ENCODE assay signal across 20 cellular contexts in genomic region chr1:226880372-226881287, GRCh38. TPM values are rescaled to one million over a fixed set of nuclear protein-coding genes. Genes with fewer than 3 reads are reported as not detected.
DNase-seq lines count a peak whose midpoint lies in the region; ATAC-seq, FAIRE-seq and TF ChIP-seq lines count a peak whose summit lies in the region.
"Had no signal": no experiment of that assay in that cellular context is flagged by ENCODE, and none has a peak within 500 bp of the region (broad histone marks: within the 10 kb centered on the region; RNA-seq: fewer than 3 reads in every experiment).

No MANE protein-coding gene starts in this region.

- H3K27ac ChIP-seq in liver (ENCODE audit: low read depth in 1 of 2, low read length in 2 of 2), result no peak overlapping the region
- H3K27ac ChIP-seq in HepG2 (ENCODE audit: extremely low read length, insufficient read depth, low read length), result no peak overlapping the region
- H3K27ac ChIP-seq in HEK293 (ENCODE audit: extremely low read depth, low read depth, low read length), result no peak overlapping the region
- no peak overlapping the region for H3K27ac ChIP-seq in Peyer's patch
- H3K27ac ChIP-seq: pancreas had no signal

- no peak for DNase-seq in HepG2 (ENCODE audit: low spot score)
- DNase-seq in central memory CD8-positive, alpha-beta T cell (ENCODE audit: low spot score in 2 of 2), result no peak
- DNase-seq in iPS-NIHi11 (ENCODE audit: low spot score), result no peak
- no peak for DNase-seq in Peyer's patch
- DNase-seq in RCC 7860 (ENCODE audit: low spot score), result no peak
- DNase-seq: endodermal cell; left cardiac atrium; naive thymus-derived CD4-positive, alpha-beta T cell; NCI-H1417; NCI-H2107; NCI-H510A treated with DMSO at 0.1 percent for 48 hours; pancreas; RPMI8226 had no signal

- H3K27ac Mint-ChIP-seq in central memory CD8-positive, alpha-beta T cell (ENCODE audit: low read depth), result peak overlapping the region; percentile 55
- H3K27ac Mint-ChIP-seq: brain, endodermal cell had no signal

- POLR2A ChIA-PET in HepG2 (lab: Yijun Ruan, JAX), result no interaction called here
- POLR2A ChIA-PET in HEK293 (lab: Yijun Ruan, JAX), result no interaction called here

- FAIRE-seq in HepG2 (lab: Jason Lieb, UNC) (no peak), RCC 7860 (lab: Jason Lieb, UNC) (no peak)
- FAIRE-seq: colon, pancreas, TTC549 had no signal

- no peaks in the 10 kb centered on the region for H4K20me1 ChIP-seq in HepG2 (ENCODE audit: insufficient read depth, low read length)

- H3K4me3 ChIP-seq in liver (ENCODE audit: low read depth in 1 of 3, low read length in 3 of 3), result no peak overlapping the region
- H3K4me3 ChIP-seq in HepG2 (replicated peaks in 1 of 3; ENCODE audit: insufficient read depth in 1 of 3, low read depth in 2 of 3, low read length in 3 of 3), result no peak overlapping the region
- H3K4me3 ChIP-seq in HEK293 (ENCODE audit: low read depth, low read length), result no peak overlapping the region
- no peak overlapping the region for H3K4me3 ChIP-seq in Peyer's patch
- H3K4me3 ChIP-seq: pancreas had no signal

- intact Hi-C loops in HepG2 (cut with micrococcal nuclease; ENCODE audit: unreplicated experiment), result no loop called here

- H3K4me1 ChIP-seq in liver (ENCODE audit: control insufficient read depth in 4 of 4, insufficient read depth in 4 of 4, low read length in 3 of 4) (peaks cover 3 to 31% (median 20%) of the 10 kb centered on the region in 4 donors), HepG2 (ENCODE audit: insufficient read depth, low read length) (no peaks in the 10 kb centered on the region), HEK293 (ENCODE audit: control insufficient read depth, insufficient read depth, low read length) (0 out of 2 replicates have a peak, but pooled peaks cover 2% of the 10 kb centered on the region), Peyer's patch (peaks cover 4 to 27% (median 10%) of the 10 kb centered on the region in 4 donors)

- TF ChIP-seq EP300 in HepG2 (IDR thresholded peaks at IDR 0.05; ENCODE audit: low read depth in 2 of 2, low read length in 2 of 2) (no peak), HepG2 (CRISPR knock-in tag; IDR thresholded peaks at IDR 0.05; ENCODE audit: borderline replicate concordance) (no peak)

- no TSS peak for BruUV-seq in HepG2 (replicated peaks; lab: Mats Ljungman, UMichigan)

- ATAC-seq in HepG2, result no peak
- no peak for ATAC-seq in central memory CD8-positive, alpha-beta T cell (replicated peaks; ENCODE audit: extremely low read depth, poor library complexity, severe bottlenecking)
- ATAC-seq: activated CD4-positive, alpha-beta T cell treated with anti-CD3 and anti-CD28 coated beads for 36 hours; left cardiac atrium; naive thymus-derived CD4-positive, alpha-beta T cell; pancreas; sciatic nerve had no signal

- no peaks in the 10 kb centered on the region for H3K79me2 ChIP-seq in HepG2 (ENCODE audit: insufficient read depth, low read length)

- in situ Hi-C loops in HepG2 (cut with HindIII; ENCODE audit: extremely low pct_ligation_motif_present, low pct_unique_long_range_greater_than_20kb), result no loop called here

- no peak for TF ChIP-seq RAD21 in liver (IDR thresholded peaks at IDR 0.05)
- TF ChIP-seq RAD21 in HepG2 (CRISPR knock-in tag; IDR thresholded peaks at IDR 0.05), result no peak

- TF ChIP-seq POLR2A in HepG2 (IDR thresholded peaks at IDR 0.05; ENCODE audit: insufficient read depth in 1 of 2, low read depth in 2 of 2, low read length in 2 of 2) (no peak), Peyer's patch (IDR thresholded peaks at IDR 0.05) (no peak)

- H3K9ac ChIP-seq in liver (ENCODE audit: low read depth in 1 of 2, low read length in 2 of 2) (no peak overlapping the region), HepG2 (ENCODE audit: insufficient read depth, low read depth, low read length) (no peak overlapping the region)

- no peaks in the 10 kb centered on the region for H3K9me3 ChIP-seq in liver (ENCODE audit: control insufficient read depth in 4 of 4, low read length in 3 of 4)
- H3K9me3 ChIP-seq in HepG2 (ENCODE audit: low read length), result no peaks in the 10 kb centered on the region
- no peaks in the 10 kb centered on the region for H3K9me3 ChIP-seq in HEK293 (ENCODE audit: control insufficient read depth, insufficient read depth, low read depth, low read length)
- no peaks in the 10 kb centered on the region for H3K9me3 ChIP-seq in Peyer's patch
- H3K9me3 ChIP-seq: pancreas had no signal

- WGBS in liver, result 93% methylated on average over 14 of the region's 14 CpGs
- WGBS in HepG2 (ENCODE audit: low lambda C conversion rate), result 91% methylated on average over 8 of the region's 14 CpGs

- H3K27me3 ChIP-seq in liver (ENCODE audit: control insufficient read depth in 4 of 4, insufficient read depth in 4 of 4, low read length in 3 of 4) (no peaks in the 10 kb centered on the region), HepG2 (ENCODE audit: control insufficient read depth in 1 of 2, insufficient read depth in 2 of 2, low read length in 2 of 2) (no peaks in the 10 kb centered on the region), Peyer's patch (no peaks in the 10 kb centered on the region)
- H3K27me3 ChIP-seq: pancreas had no signal

- H3K4me3 Mint-ChIP-seq in central memory CD8-positive, alpha-beta T cell, result no peak overlapping the region
- H3K4me3 Mint-ChIP-seq: activated CD4-positive, alpha-beta T cell treated with anti-CD3 and anti-CD28 coated beads for 36 hours; brain; endodermal cell had no signal

- peaks cover 7% of the 10 kb centered on the region for H3K36me3 Mint-ChIP-seq in central memory CD8-positive, alpha-beta T cell (ENCODE audit: insufficient read depth)

- peaks cover 30% of the 10 kb centered on the region for H3K4me1 Mint-ChIP-seq in central memory CD8-positive, alpha-beta T cell

- H3K27me3 Mint-ChIP-seq in central memory CD8-positive, alpha-beta T cell, result no peaks in the 10 kb centered on the region
- H3K27me3 Mint-ChIP-seq: activated CD4-positive, alpha-beta T cell treated with anti-CD3 and anti-CD28 coated beads for 36 hours; naive thymus-derived CD4-positive, alpha-beta T cell had no signal

- TF ChIP-seq CTCF in liver (IDR thresholded peaks at IDR 0.05; ENCODE audit: low read depth, low read length, missing input control) (no peak), HepG2 (CRISPR knock-in tag; IDR thresholded peaks at IDR 0.05) (no peak), HEK293 (tag by site-specific recombination; IDR thresholded peaks at IDR 0.05) (no peak), Peyer's patch (IDR thresholded peaks at IDR 0.05) (no peak)

- H3K36me3 ChIP-seq in liver (ENCODE audit: control insufficient read depth in 4 of 4, insufficient read depth in 3 of 4, low read depth in 1 of 4, low read length in 3 of 4) (peaks cover 0 to 3% (median under 1%) of the 10 kb centered on the region in 4 donors), HepG2 (replicated peaks in 1 of 2; ENCODE audit: control insufficient read depth in 1 of 2, insufficient read depth in 2 of 2, low read length in 2 of 2) (peaks cover 7 to 29% of the 10 kb centered on the region in 2 experiments; a peak in 4 of 5 replicates), HEK293 (ENCODE audit: control insufficient read depth in 2 of 2, insufficient read depth in 1 of 2, low read length in 2 of 2) (peaks cover 15 to 93% of the 10 kb centered on the region in 2 experiments; a peak in 2 of 3 replicates), Peyer's patch (peaks cover 0 to 17% (median 0%) of the 10 kb centered on the region in 3 donors)

- no peaks in the 10 kb centered on the region for H3K9me3 Mint-ChIP-seq in central memory CD8-positive, alpha-beta T cell
- H3K9me3 Mint-ChIP-seq: brain; endodermal cell; naive thymus-derived CD4-positive, alpha-beta T cell had no signal

- CTCF ChIA-PET in HepG2 (lab: Yijun Ruan, JAX; ENCODE audit: low intra/inter-chr PET ratio, low total read pairs), result no interaction called here
- CTCF ChIA-PET in HEK293 (lab: Yijun Ruan, JAX), result interaction anchor here (0.6 kb wide), 1 partner anchor 256 kb away, joined by 4 read pairs; no protein-coding TSS in a partner anchor

- no peak overlapping the region for H3K4me2 ChIP-seq in HepG2 (ENCODE audit: low read depth, low read length)

- H2AFZ ChIP-seq in HepG2 (ENCODE audit: low read length), result no peak overlapping the region

RNA-seq across cellular contexts. Expression of gene PSEN2, which starts 10.2 kb away (rescaled TPM):
- total RNA-seq in liver (10 to 100 TPM in 1 of 2 donors, 1 to 10 TPM in 1; 6.9 to 19.0 TPM), HepG2 (2016; rRNA removed; fragmentation: Illumina TruSeq; extraction: Trizol) (5.9 and 13.1 TPM in 2 replicates), Peyer's patch (10 to 100 TPM; 31.4 to 57.8 (median 39.1) TPM)
- polyA plus RNA-seq in liver (10 to 100 TPM in 1 of 2 donors, 1 to 10 TPM in 1; 9.8 to 11.7 TPM), HepG2 (2011; rRNA removed) (5.9 and 11.1 TPM in 2 replicates)
- 4.8 and 5.9 TPM in 2 replicates for total RNA-seq in HepG2 (2016; cell fraction: cytosol; rRNA removed; fragmentation: Illumina TruSeq; extraction: Trizol; ENCODE audit: low read depth)
- 6.9 and 11.6 TPM in 2 replicates for total RNA-seq in HepG2 (2016; cell fraction: insoluble cytoplasmic fraction; rRNA removed; fragmentation: Illumina TruSeq; extraction: Trizol)
- total RNA-seq in HepG2 (2016; cell fraction: membrane; rRNA removed; fragmentation: Illumina TruSeq; extraction: Trizol), result 7.6 and 8.3 TPM in 2 replicates
- total RNA-seq in HepG2 (2016; cell fraction: nucleus; rRNA removed; fragmentation: Illumina TruSeq; extraction: Trizol), result 12.6 and 13.3 TPM in 2 replicates
- 6.9 and 7.2 TPM in 2 replicates for polyA plus RNA-seq in HepG2 (2011; cell fraction: cytosol; rRNA removed)
- polyA plus RNA-seq in HepG2 (2011; cell fraction: nucleus; rRNA removed), result 15.6 and 17.7 TPM in 2 replicates
- 3.6 and 4.6 TPM in 2 replicates for polyA plus RNA-seq in HepG2 (2012)
- 3.9 TPM in 2 replicates for polyA plus RNA-seq in HepG2 (2016; cell fraction: cytosol; fragmentation: Illumina TruSeq; extraction: Trizol; ENCODE audit: low read depth)
- polyA plus RNA-seq in HepG2 (2016; cell fraction: insoluble cytoplasmic fraction; fragmentation: Illumina TruSeq; extraction: Trizol; ENCODE audit: low read depth), result 4.8 and 5.0 TPM in 2 replicates
- 5.7 and 6.0 TPM in 2 replicates for polyA plus RNA-seq in HepG2 (2016; cell fraction: membrane; fragmentation: Illumina TruSeq; extraction: Trizol; ENCODE audit: low read depth)
- polyA plus RNA-seq in HepG2 (2016; cell fraction: nucleus; fragmentation: Illumina TruSeq; extraction: Trizol; ENCODE audit: insufficient read depth, low read depth), result 17.4 and 20.1 TPM in 2 replicates
- 21.7 and 55.4 TPM in 2 replicates for polyA minus RNA-seq in HepG2 (2011; rRNA and poly(A)+ RNA removed; ENCODE audit: low replicate concordance)
- polyA minus RNA-seq in HepG2 (2011; cell fraction: cytosol; rRNA and poly(A)+ RNA removed), result 3.9 and 5.3 TPM in 2 replicates
- polyA minus RNA-seq in HepG2 (2011; cell fraction: nucleus; rRNA and poly(A)+ RNA removed), result 10.3 and 12.7 TPM in 2 replicates

RNA-seq across cellular contexts. Expression of gene COQ8A, which starts 59.5 kb away (rescaled TPM):
- total RNA-seq in liver, result 10 to 100 TPM; 24.4 to 57.1 TPM
- polyA plus RNA-seq in liver, result 10 to 100 TPM; 52.8 to 60.0 TPM
- total RNA-seq in HepG2 (2016; rRNA removed; fragmentation: Illumina TruSeq; extraction: Trizol), result 63.3 and 88.7 TPM in 2 replicates
- 25.9 and 28.8 TPM in 2 replicates for total RNA-seq in HepG2 (2016; cell fraction: cytosol; rRNA removed; fragmentation: Illumina TruSeq; extraction: Trizol; ENCODE audit: low read depth)
- 60.2 and 93.0 TPM in 2 replicates for total RNA-seq in HepG2 (2016; cell fraction: insoluble cytoplasmic fraction; rRNA removed; fragmentation: Illumina TruSeq; extraction: Trizol)
- total RNA-seq in HepG2 (2016; cell fraction: membrane; rRNA removed; fragmentation: Illumina TruSeq; extraction: Trizol), result 26.6 and 26.8 TPM in 2 replicates
- 66.7 and 69.0 TPM in 2 replicates for total RNA-seq in HepG2 (2016; cell fraction: nucleus; rRNA removed; fragmentation: Illumina TruSeq; extraction: Trizol)
- polyA plus RNA-seq in HepG2 (2011; rRNA removed), result 60.4 and 72.2 TPM in 2 replicates
- polyA plus RNA-seq in HepG2 (2011; cell fraction: cytosol; rRNA removed), result 53.6 and 65.9 TPM in 2 replicates
- polyA plus RNA-seq in HepG2 (2011; cell fraction: nucleus; rRNA removed), result 117 and 151 TPM in 2 replicates
- polyA plus RNA-seq in HepG2 (2012), result 69.4 and 75.0 TPM in 2 replicates
- 6.0 and 6.9 TPM in 2 replicates for polyA plus RNA-seq in HepG2 (2016; cell fraction: cytosol; fragmentation: Illumina TruSeq; extraction: Trizol; ENCODE audit: low read depth)
- polyA plus RNA-seq in HepG2 (2016; cell fraction: insoluble cytoplasmic fraction; fragmentation: Illumina TruSeq; extraction: Trizol; ENCODE audit: low read depth), result 55.2 and 65.3 TPM in 2 replicates
- 14.1 and 15.8 TPM in 2 replicates for polyA plus RNA-seq in HepG2 (2016; cell fraction: membrane; fragmentation: Illumina TruSeq; extraction: Trizol; ENCODE audit: low read depth)
- polyA plus RNA-seq in HepG2 (2016; cell fraction: nucleus; fragmentation: Illumina TruSeq; extraction: Trizol; ENCODE audit: insufficient read depth, low read depth), result 146 and 150 TPM in 2 replicates
- polyA minus RNA-seq in HepG2 (2011; rRNA and poly(A)+ RNA removed; ENCODE audit: low replicate concordance), result 30.4 and 75.1 TPM in 2 replicates
- 31.1 and 31.3 TPM in 2 replicates for polyA minus RNA-seq in HepG2 (2011; cell fraction: cytosol; rRNA and poly(A)+ RNA removed)
- 28.2 and 38.1 TPM in 2 replicates for polyA minus RNA-seq in HepG2 (2011; cell fraction: nucleus; rRNA and poly(A)+ RNA removed)
- 100 to 1,000 TPM in 1 of 4 donors, 10 to 100 TPM in 3; 25.2 to 108 (median 48.3) TPM for total RNA-seq in Peyer's patch
